1 cellular context compared by ENCODE assay signal in the genomic region with DNA sequence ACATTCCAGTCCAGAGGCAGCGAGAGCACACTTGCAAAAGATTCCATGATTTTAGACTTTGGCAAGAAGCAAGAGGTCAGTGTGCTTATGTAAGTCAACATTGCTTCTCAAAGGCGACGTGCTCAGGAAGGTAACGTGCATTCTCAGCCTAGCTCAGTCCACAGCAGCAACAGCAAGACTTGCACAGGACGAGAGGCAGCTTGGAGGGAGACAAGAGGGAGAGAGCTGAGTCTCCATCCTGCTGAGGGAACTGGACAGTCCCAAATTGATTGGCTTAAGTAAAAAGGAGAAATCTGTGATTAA.
TF ChIP-seq lines count a peak whose summit lies in the region.

No MANE protein-coding gene starts in this region.

TF ChIP-seq in GM23338, 12 proteins besides CTCF, POLR2A, EP300 and RAD21 (continued from another document):
- TF ChIP-seq, protein P1, sequence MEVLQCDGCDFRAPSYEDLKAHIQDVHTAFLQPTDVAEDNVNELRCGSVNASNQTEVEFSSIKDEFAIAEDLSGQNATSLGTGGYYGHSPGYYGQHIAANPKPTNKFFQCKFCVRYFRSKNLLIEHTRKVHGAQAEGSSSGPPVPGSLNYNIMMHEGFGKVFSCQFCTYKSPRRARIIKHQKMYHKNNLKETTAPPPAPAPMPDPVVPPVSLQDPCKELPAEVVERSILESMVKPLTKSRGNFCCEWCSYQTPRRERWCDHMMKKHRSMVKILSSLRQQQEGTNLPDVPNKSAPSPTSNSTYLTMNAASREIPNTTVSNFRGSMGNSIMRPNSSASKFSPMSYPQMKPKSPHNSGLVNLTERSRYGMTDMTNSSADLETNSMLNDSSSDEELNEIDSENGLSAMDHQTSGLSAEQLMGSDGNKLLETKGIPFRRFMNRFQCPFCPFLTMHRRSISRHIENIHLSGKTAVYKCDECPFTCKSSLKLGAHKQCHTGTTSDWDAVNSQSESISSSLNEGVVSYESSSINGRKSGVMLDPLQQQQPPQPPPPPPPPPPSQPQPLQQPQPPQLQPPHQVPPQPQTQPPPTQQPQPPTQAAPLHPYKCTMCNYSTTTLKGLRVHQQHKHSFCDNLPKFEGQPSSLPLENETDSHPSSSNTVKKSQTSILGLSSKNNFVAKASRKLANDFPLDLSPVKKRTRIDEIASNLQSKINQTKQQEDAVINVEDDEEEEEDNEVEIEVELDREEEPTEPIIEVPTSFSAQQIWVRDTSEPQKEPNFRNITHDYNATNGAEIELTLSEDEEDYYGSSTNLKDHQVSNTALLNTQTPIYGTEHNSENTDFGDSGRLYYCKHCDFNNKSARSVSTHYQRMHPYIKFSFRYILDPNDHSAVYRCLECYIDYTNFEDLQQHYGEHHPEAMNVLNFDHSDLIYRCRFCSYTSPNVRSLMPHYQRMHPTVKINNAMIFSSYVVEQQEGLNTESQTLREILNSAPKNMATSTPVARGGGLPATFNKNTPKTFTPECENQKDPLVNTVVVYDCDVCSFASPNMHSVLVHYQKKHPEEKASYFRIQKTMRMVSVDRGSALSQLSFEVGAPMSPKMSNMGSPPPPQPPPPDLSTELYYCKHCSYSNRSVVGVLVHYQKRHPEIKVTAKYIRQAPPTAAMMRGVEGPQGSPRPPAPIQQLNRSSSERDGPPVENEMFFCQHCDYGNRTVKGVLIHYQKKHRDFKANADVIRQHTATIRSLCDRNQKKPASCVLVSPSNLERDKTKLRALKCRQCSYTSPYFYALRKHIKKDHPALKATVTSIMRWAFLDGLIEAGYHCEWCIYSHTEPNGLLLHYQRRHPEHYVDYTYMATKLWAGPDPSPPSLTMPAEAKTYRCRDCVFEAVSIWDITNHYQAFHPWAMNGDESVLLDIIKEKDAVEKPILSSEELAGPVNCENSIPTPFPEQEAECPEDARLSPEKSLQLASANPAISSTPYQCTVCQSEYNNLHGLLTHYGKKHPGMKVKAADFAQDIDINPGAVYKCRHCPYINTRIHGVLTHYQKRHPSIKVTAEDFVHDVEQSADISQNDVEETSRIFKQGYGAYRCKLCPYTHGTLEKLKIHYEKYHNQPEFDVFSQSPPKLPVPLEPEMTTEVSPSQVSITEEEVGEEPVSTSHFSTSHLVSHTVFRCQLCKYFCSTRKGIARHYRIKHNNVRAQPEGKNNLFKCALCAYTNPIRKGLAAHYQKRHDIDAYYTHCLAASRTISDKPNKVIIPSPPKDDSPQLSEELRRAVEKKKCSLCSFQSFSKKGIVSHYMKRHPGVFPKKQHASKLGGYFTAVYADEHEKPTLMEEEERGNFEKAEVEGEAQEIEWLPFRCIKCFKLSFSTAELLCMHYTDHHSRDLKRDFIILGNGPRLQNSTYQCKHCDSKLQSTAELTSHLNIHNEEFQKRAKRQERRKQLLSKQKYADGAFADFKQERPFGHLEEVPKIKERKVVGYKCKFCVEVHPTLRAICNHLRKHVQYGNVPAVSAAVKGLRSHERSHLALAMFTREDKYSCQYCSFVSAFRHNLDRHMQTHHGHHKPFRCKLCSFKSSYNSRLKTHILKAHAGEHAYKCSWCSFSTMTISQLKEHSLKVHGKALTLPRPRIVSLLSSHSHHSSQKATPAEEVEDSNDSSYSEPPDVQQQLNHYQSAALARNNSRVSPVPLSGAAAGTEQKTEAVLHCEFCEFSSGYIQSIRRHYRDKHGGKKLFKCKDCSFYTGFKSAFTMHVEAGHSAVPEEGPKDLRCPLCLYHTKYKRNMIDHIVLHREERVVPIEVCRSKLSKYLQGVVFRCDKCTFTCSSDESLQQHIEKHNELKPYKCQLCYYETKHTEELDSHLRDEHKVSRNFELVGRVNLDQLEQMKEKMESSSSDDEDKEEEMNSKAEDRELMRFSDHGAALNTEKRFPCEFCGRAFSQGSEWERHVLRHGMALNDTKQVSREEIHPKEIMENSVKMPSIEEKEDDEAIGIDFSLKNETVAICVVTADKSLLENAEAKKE (CRISPR knock-in tag; IDR thresholded peaks at IDR 0.05) = no peak
- no peak for TF ChIP-seq JUNB (IDR thresholded peaks at IDR 0.05; ENCODE audit: unreplicated experiment)
- no peak for TF ChIP-seq ZNF331 (CRISPR knock-in tag; IDR thresholded peaks at IDR 0.05; ENCODE audit: low read depth)
- no peak for TF ChIP-seq EZH2 (IDR thresholded peaks at IDR 0.05; ENCODE audit: low read depth, unreplicated experiment)
- TF ChIP-seq, protein P2, sequence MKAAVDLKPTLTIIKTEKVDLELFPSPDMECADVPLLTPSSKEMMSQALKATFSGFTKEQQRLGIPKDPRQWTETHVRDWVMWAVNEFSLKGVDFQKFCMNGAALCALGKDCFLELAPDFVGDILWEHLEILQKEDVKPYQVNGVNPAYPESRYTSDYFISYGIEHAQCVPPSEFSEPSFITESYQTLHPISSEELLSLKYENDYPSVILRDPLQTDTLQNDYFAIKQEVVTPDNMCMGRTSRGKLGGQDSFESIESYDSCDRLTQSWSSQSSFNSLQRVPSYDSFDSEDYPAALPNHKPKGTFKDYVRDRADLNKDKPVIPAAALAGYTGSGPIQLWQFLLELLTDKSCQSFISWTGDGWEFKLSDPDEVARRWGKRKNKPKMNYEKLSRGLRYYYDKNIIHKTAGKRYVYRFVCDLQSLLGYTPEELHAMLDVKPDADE (IDR thresholded peaks at IDR 0.05) = no peak
- TF ChIP-seq STAT1 (IDR thresholded peaks at IDR 0.05; ENCODE audit: unreplicated experiment) = no peak
- no peak for TF ChIP-seq ZNF114 (CRISPR knock-in tag; IDR thresholded peaks at IDR 0.05)
- TF ChIP-seq NANOG (IDR thresholded peaks at IDR 0.05; ENCODE audit: borderline replicate concordance) = no peak
- no peak for TF ChIP-seq EZH2phosphoT487 (IDR thresholded peaks at IDR 0.05; ENCODE audit: unreplicated experiment)
